9 cellular contexts compared by ENCODE assay signal in the genomic region with DNA sequence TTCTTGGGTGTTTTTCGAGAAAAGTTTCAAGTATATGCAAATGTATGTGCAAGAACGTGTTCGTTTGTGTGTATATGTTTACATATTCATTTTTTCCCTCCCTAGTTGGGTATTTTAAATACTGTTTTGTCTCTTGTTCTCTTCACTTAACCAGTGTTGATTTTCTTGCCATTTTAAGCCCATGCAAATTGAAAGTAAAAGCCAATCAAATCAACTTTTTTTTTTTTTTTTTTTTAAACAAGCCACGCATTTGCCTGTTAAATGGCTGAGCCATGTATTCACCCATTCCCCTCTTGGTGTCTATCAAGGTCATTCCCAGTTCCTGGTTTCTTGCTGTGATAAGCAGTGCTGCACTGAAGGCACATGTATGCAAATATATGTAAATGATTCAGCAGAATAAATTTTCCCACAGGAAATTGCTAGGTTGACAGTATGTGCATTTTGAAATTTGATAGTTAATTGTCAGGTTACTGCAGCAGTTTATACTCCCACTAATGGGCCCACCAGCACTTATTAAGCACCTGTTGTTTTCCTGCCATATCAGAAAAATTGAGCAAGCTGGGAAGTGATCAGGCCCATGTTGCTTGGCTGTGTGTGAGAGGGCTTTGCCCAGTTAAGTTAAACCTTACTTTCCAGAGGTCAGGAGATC. TPM values are rescaled to one million over a fixed set of nuclear protein-coding genes. Genes with fewer than 3 reads are reported as not detected.
DNase-seq lines count a peak whose midpoint lies in the region; ATAC-seq and TF ChIP-seq lines count a peak whose summit lies in the region.
"Had no signal": no experiment of that assay in that cellular context is flagged by ENCODE, and none has a peak within 500 bp of the region (broad histone marks: within the 10 kb centered on the region; RNA-seq: fewer than 3 reads in every experiment).

No MANE protein-coding gene starts in this region.

- no peak for DNase-seq in SJSA1 (ENCODE audit: low read depth in 1 of 2, low spot score in 2 of 2)
- no peak for DNase-seq in psoas muscle
- DNase-seq in SK-N-DZ (ENCODE audit: low spot score), result no peak
- DNase-seq in midbrain (lab: John Stamatoyannopoulos, UW), result no peak
- DNase-seq in dedifferentiated amniotic fluid mesenchymal stem cell (ENCODE audit: extremely low spot score), result no peak
- DNase-seq in right atrium auricular region (ENCODE audit: low spot score), result no peak
- DNase-seq: right cardiac atrium had no signal

- H3K4me1 ChIP-seq in SJSA1 (replicated peaks) (peaks cover 63% of the 10 kb centered on the region), psoas muscle (peaks cover 47% of the 10 kb centered on the region), right atrium auricular region (peaks cover 0 to 13% of the 10 kb centered on the region in 2 donors)

- WGBS in psoas muscle, 3 donors, result 78 to 89% (median 87%) methylated on average over 4 of the region's 4 CpGs

- peak overlapping the region; percentile 59 for H3K27ac ChIP-seq in SJSA1
- H3K27ac ChIP-seq in psoas muscle, result peak overlapping the region; percentile 12
- H3K27ac ChIP-seq in right atrium auricular region, result no peak overlapping the region

- intact Hi-C loops in psoas muscle (cut with DNase I), result no loop called here

- H3K36me3 ChIP-seq in SJSA1, result peaks cover 7% of the 10 kb centered on the region
- H3K36me3 ChIP-seq in psoas muscle (ENCODE audit: insufficient read depth in 1 of 2, low read depth in 1 of 2), result no peaks in the 10 kb centered on the region
- no peaks in the 10 kb centered on the region for H3K36me3 ChIP-seq in right atrium auricular region

- no peak overlapping the region for H3K4me3 ChIP-seq in SJSA1
- no peak overlapping the region for H3K4me3 ChIP-seq in psoas muscle
- H3K4me3 ChIP-seq in right atrium auricular region, result no peak overlapping the region

- TF ChIP-seq CTCF in psoas muscle (IDR thresholded peaks at IDR 0.05) (no peak), right atrium auricular region (IDR thresholded peaks at IDR 0.05) (no peak)

- H3K27me3 ChIP-seq in SJSA1 (replicated peaks) (no peaks in the 10 kb centered on the region), psoas muscle (ENCODE audit: insufficient read depth in 3 of 3, low read length in 2 of 3) (no peaks in the 10 kb centered on the region), right atrium auricular region (no peaks in the 10 kb centered on the region)

- ATAC-seq in GM18867 (IDR thresholded peaks at IDR 0.05; ENCODE audit: unreplicated experiment) (peak; percentile 27), HG02610 (IDR thresholded peaks at IDR 0.05; ENCODE audit: unreplicated experiment) (peak; percentile 45), psoas muscle (no peak)
- ATAC-seq: right cardiac atrium had no signal

- no peaks in the 10 kb centered on the region; the same call in 1 of the 2 replicates for H3K9me3 ChIP-seq in SJSA1 (replicated peaks)
- no peaks in the 10 kb centered on the region for H3K9me3 ChIP-seq in psoas muscle
- H3K9me3 ChIP-seq in right atrium auricular region, result no peaks in the 10 kb centered on the region

RNA-seq across cellular contexts. Expression of gene ABCC1, which starts 12.3 kb away (rescaled TPM):
- total RNA-seq in SJSA1 (2014; rRNA removed; shearing (Covaris generic)), result 14.9 and 25.0 TPM in 2 replicates
- total RNA-seq in psoas muscle (10 to 100 TPM; 19.5 to 36.5 (median 30.3) TPM), right atrium auricular region (10 to 100 TPM; 15.2 to 27.5 TPM)
- polyA plus RNA-seq in psoas muscle, result 10 to 100 TPM in 2 of 3 donors, 1 to 10 TPM in 1; 7.4 to 20.5 (median 15.1) TPM
- 17.3 and 21.3 TPM in 2 replicates for polyA plus RNA-seq in SK-N-DZ (2014; cell fraction: cytosol; rRNA removed)
- polyA plus RNA-seq in SK-N-DZ (2014; cell fraction: nucleus; rRNA removed), result 12.6 and 19.8 TPM in 2 replicates

Comparison
In these comparisons a context has a peak if more than half of its experiments do, and no peak if none do; other contexts are left out.
1. ATAC-seq: peak in GM18867 (single experiment) and HG02610 (single experiment); none in psoas muscle (0 of 4).
2. H3K27ac ChIP-seq: peak in SJSA1 (single experiment) and psoas muscle (single experiment); none in right atrium auricular region (0 of 2).